11 cellular contexts compared by ENCODE assay signal in the genomic region with DNA sequence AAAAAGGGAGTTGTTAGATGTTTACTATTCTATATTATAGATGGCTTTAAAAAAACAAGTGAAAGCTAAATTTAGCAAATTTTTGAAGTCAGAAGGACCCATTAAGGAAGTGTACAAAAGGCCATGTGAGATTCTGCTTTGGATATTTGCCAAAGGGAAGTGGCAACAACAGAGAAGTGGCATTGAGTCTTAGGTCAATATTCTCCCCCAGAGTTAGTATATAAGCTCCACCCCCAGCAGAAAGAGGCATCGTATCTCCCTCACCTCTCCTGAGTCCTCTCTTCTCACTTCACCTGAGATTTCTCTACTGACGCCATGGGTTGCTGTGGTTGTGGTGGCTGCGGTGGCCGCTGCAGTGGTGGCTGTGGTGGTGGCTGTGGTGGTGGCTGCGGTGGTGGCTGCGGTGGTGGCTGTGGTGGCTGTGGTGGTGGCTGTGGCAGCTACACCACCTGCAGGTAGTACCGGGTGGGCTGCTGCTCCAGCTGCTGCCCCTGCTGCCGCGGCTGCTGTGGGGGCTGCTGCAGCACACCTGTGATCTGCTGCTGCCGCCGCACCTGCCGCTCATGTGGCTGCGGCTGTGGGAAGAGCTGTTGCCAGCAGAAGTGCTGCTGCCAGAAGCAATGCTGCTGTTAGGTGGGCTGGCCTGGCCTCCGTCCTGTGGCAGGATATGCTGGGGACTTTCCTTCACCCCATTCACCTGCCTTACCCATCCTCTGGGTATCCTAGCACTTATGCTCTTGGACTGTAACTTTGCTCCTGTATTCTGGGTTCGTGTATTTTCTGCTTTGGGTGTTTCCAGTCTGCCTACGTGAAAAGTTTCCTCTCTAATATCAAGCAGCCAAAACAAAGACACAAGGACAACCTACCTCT. TPM values are rescaled to one million over a fixed set of nuclear protein-coding genes. Genes with fewer than 3 reads are reported as not detected.
A peak's percentile ranks its signal among the peaks of the same experiment; 100 is the strongest.
DNase-seq lines count a peak whose midpoint lies in the region; ATAC-seq and TF ChIP-seq lines count a peak whose summit lies in the region.
"Had no signal": no experiment of that assay in that cellular context is flagged by ENCODE, and none has a peak within 500 bp of the region (broad histone marks: within the 10 kb centered on the region; RNA-seq: fewer than 3 reads in every experiment).

No MANE protein-coding gene starts in this region.

- no peaks in the 10 kb centered on the region for H3K36me3 ChIP-seq in upper lobe of left lung

- peaks cover 73% of the 10 kb centered on the region for H3K27me3 Mint-ChIP-seq in activated T-cell treated with anti-CD3 and anti-CD28 coated beads, Interleukin-2, amount 50 U/mL, for 24 hours
- H3K27me3 Mint-ChIP-seq in activated T-cell treated with anti-CD3 and anti-CD28 coated beads, Interleukin-2, amount 50 U/mL, for 4 hours (ENCODE audit: low read depth), result peaks cover 46% of the 10 kb centered on the region
- H3K27me3 Mint-ChIP-seq in activated B cell treated with CpG ODN at 0.5 μM for 24 hours, result peaks cover 5% of the 10 kb centered on the region

- no peak overlapping the region for H3K27ac ChIP-seq in upper lobe of left lung

- H3K4me1 Mint-ChIP-seq in activated T-cell treated with anti-CD3 and anti-CD28 coated beads, Interleukin-2, amount 50 U/mL, for 24 hours (ENCODE audit: low read depth), result peaks cover 15% of the 10 kb centered on the region
- peaks cover 12% of the 10 kb centered on the region for H3K4me1 Mint-ChIP-seq in activated T-cell treated with anti-CD3 and anti-CD28 coated beads, Interleukin-2, amount 50 U/mL, for 4 hours (ENCODE audit: low read depth)
- H3K4me1 Mint-ChIP-seq in activated B cell treated with CpG ODN at 0.5 μM for 24 hours, result peaks cover 15% of the 10 kb centered on the region

- H3K4me1 ChIP-seq in upper lobe of left lung, result peaks cover 0 to 5% (median 0%) of the 10 kb centered on the region in 4 donors

- TF ChIP-seq CTCF in activated B cell treated with CpG ODN at 0.5 μM for 24 hours (IDR thresholded peaks at IDR 0.05) (no peak), upper lobe of left lung (IDR thresholded peaks at IDR 0.05) (no peak)

- H3K27ac Mint-ChIP-seq in activated T-cell treated with anti-CD3 and anti-CD28 coated beads, Interleukin-2, amount 50 U/mL, for 24 hours, result no peak overlapping the region
- H3K27ac Mint-ChIP-seq in activated B cell treated with CpG ODN at 0.5 μM for 24 hours, result no peak overlapping the region

- peak; percentile 45 for DNase-seq in activated T-cell treated with anti-CD3 and anti-CD28 coated beads, Interleukin-2, amount 50 U/mL, for 24 hours
- DNase-seq in activated T-cell treated with anti-CD3 and anti-CD28 coated beads, Interleukin-2, amount 50 U/mL, for 4 hours, result no peak
- no peak for DNase-seq in activated B cell treated with CpG ODN at 0.5 μM for 24 hours
- DNase-seq in upper lobe of left lung, result peak in 1 of 2 donors; percentile 62
- no peak for DNase-seq in NCI-H526 (lab: John Stamatoyannopoulos, UW)
- DNase-seq in NCI-H1048 (lab: John Stamatoyannopoulos, UW), result no peak
- no peak for DNase-seq in NCI-H1105 (lab: John Stamatoyannopoulos, UW)
- DNase-seq: NCI-H2227 treated with DMSO at 0.1 percent for 48 hours had no signal

- ATAC-seq in activated T-cell treated with anti-CD3 and anti-CD28 coated beads, Interleukin-2, amount 50 U/mL, for 4 hours, result no peak
- ATAC-seq in HG03442 (IDR thresholded peaks at IDR 0.05; ENCODE audit: unreplicated experiment) (peak; percentile 50), activated B cell treated with CpG ODN at 0.5 μM for 24 hours (ENCODE audit: low read depth) (peak; percentile 54), upper lobe of left lung (ENCODE audit: low FRiP score in 2 of 2) (peak; percentile 45 to 74)
- ATAC-seq: esophagus mucosa had no signal

- TF ChIP-seq EP300 in upper lobe of left lung (IDR thresholded peaks at IDR 0.05), result no peak

- POLR2A ChIA-PET in activated B cell treated with CpG ODN at 0.5 μM for 24 hours (lab: Charles Lee), result no interaction called here

- CTCF ChIA-PET in activated B cell treated with CpG ODN at 0.5 μM for 24 hours (lab: Charles Lee), result no interaction called here

- no peaks in the 10 kb centered on the region for H3K27me3 ChIP-seq in upper lobe of left lung

- H3K4me3 ChIP-seq in upper lobe of left lung, result no peak overlapping the region

- no peaks in the 10 kb centered on the region for H3K9me3 Mint-ChIP-seq in activated T-cell treated with anti-CD3 and anti-CD28 coated beads, Interleukin-2, amount 50 U/mL, for 24 hours
- no peaks in the 10 kb centered on the region for H3K9me3 Mint-ChIP-seq in activated T-cell treated with anti-CD3 and anti-CD28 coated beads, Interleukin-2, amount 50 U/mL, for 4 hours
- H3K9me3 Mint-ChIP-seq in activated B cell treated with CpG ODN at 0.5 μM for 24 hours, result no peaks in the 10 kb centered on the region

- intact Hi-C loops in activated B cell treated with CpG ODN at 0.5 μM for 24 hours (cut with micrococcal nuclease), result no loop called here

- TF ChIP-seq POLR2A in upper lobe of left lung (IDR thresholded peaks at IDR 0.05), result no peak

- no peaks in the 10 kb centered on the region for H3K36me3 Mint-ChIP-seq in activated T-cell treated with anti-CD3 and anti-CD28 coated beads, Interleukin-2, amount 50 U/mL, for 24 hours (ENCODE audit: low read depth)
- no peaks in the 10 kb centered on the region for H3K36me3 Mint-ChIP-seq in activated T-cell treated with anti-CD3 and anti-CD28 coated beads, Interleukin-2, amount 50 U/mL, for 4 hours (ENCODE audit: insufficient read depth)
- no peaks in the 10 kb centered on the region for H3K36me3 Mint-ChIP-seq in activated B cell treated with CpG ODN at 0.5 μM for 24 hours (ENCODE audit: low read depth)

- no peaks in the 10 kb centered on the region for H3K9me3 ChIP-seq in upper lobe of left lung

- 53 to 70% methylated on average over 8 to 15 of the region's 16 CpGs for WGBS in upper lobe of left lung, 2 donors

- H3K4me3 Mint-ChIP-seq in activated T-cell treated with anti-CD3 and anti-CD28 coated beads, Interleukin-2, amount 50 U/mL, for 24 hours, result no peak overlapping the region
- no peak overlapping the region for H3K4me3 Mint-ChIP-seq in activated T-cell treated with anti-CD3 and anti-CD28 coated beads, Interleukin-2, amount 50 U/mL, for 4 hours
- H3K4me3 Mint-ChIP-seq in activated B cell treated with CpG ODN at 0.5 μM for 24 hours, result peak overlapping the region; percentile 19

RNA-seq across cellular contexts. Expression of a gene that starts 5.9 kb away (rescaled TPM):
- total RNA-seq in activated T-cell treated with anti-CD3 and anti-CD28 coated beads, Interleukin-2, amount 50 U/mL, for 4 hours, result not detected
- total RNA-seq in activated B cell treated with CpG ODN at 0.5 μM for 24 hours (not detected in 2 replicates), upper lobe of left lung (not detected)
- total RNA-seq: esophagus mucosa, mononuclear cell had no signal

RNA-seq across cellular contexts. Expression of a gene that starts 8.6 kb away (rescaled TPM):
- total RNA-seq in activated T-cell treated with anti-CD3 and anti-CD28 coated beads, Interleukin-2, amount 50 U/mL, for 4 hours, result not detected
- total RNA-seq in activated B cell treated with CpG ODN at 0.5 μM for 24 hours, result not detected in 2 replicates
- total RNA-seq in upper lobe of left lung, result not detected
- total RNA-seq: esophagus mucosa, mononuclear cell had no signal

RNA-seq across cellular contexts. Expression of a gene that starts 10.0 kb away (rescaled TPM):
- not detected for total RNA-seq in activated T-cell treated with anti-CD3 and anti-CD28 coated beads, Interleukin-2, amount 50 U/mL, for 4 hours
- not detected in 2 replicates for total RNA-seq in activated B cell treated with CpG ODN at 0.5 μM for 24 hours
- total RNA-seq in upper lobe of left lung, result not detected
- total RNA-seq: esophagus mucosa, mononuclear cell had no signal

RNA-seq across cellular contexts. Expression of a gene that starts 57.9 kb away (rescaled TPM):
- not detected for total RNA-seq in activated T-cell treated with anti-CD3 and anti-CD28 coated beads, Interleukin-2, amount 50 U/mL, for 4 hours
- total RNA-seq in activated B cell treated with CpG ODN at 0.5 μM for 24 hours, result not detected in 2 replicates
- total RNA-seq in upper lobe of left lung, result not detected
- total RNA-seq: esophagus mucosa, mononuclear cell had no signal

Comparison
In these comparisons a context has a peak if more than half of its experiments do, and no peak if none do; other contexts are left out.
1. ATAC-seq: peak in HG03442 (single experiment), activated B cell treated with CpG ODN at 0.5 μM for 24 hours (single experiment) and upper lobe of left lung (2 of 2); none in activated T-cell treated with anti-CD3 and anti-CD28 coated beads, Interleukin-2, amount 50 U/mL, for 4 hours (0 of 2).